Comparison of ENCODE assay signal across 8 cellular contexts in the genomic region with DNA sequence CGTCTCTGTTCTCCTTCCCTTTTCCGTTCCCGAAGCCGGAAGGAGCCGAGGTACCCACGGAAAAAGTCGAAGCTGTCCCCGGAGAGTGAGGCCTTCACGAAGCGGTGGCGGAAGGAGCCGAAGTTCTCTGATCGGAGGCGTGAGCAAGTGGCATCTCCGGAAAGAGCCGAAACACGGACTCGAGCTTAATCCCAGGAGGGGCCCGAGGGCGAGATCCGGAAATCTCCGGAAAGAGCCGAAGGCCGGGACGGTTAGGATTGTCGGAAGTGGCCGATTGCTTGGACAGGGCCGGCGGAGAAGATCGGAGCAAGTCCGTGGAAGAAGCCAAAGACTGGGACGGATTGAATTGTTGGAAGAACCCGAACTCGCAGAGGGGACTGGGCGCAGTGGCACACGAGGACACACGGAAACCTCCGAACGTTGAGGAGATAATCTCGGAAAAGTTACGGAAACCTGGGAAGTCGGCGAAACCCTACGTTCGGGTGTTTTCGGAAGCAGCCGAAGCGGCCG. TPM values are rescaled to one million over a fixed set of nuclear protein-coding genes. Genes with fewer than 3 reads are reported as not detected.
DNase-seq lines count a peak whose midpoint lies in the region; ATAC-seq, FAIRE-seq and TF ChIP-seq lines count a peak whose summit lies in the region.

No MANE protein-coding gene starts in this region.

- CTCF ChIA-PET in AG04449 (lab: Yijun Ruan, JAX) (interaction anchor here (0.6 to 3.3 kb wide), 12 partner anchors 9 to 150 kb away, joined by 3 to 31 read pairs (median 4); no protein-coding TSS in a partner anchor), activated B cell treated with CpG ODN at 0.5 μM for 24 hours (lab: Charles Lee) (interaction anchor here (0.9 to 1.6 kb wide), 7 partner anchors 17 to 74 kb away, joined by 3 to 7 read pairs (median 5); a partner anchor contains a TSS)

- peaks cover 0 to 3% of the 10 kb centered on the region in 2 donors for H3K36me3 ChIP-seq in small intestine (ENCODE audit: control insufficient read depth in 2 of 2, insufficient read depth in 2 of 2, low read length in 2 of 2)

- WGBS in small intestine, 3 donors, result 0 to 1% (median 0%) methylated on average over 48 to 49 of the region's 49 CpGs

- H3K4me1 Mint-ChIP-seq in activated B cell treated with CpG ODN at 0.5 μM for 24 hours (peaks cover 56% of the 10 kb centered on the region), immature natural killer cell (peaks cover 35 to 48% of the 10 kb centered on the region in 2 donors)

- H3K27me3 Mint-ChIP-seq in activated B cell treated with CpG ODN at 0.5 μM for 24 hours (no peaks in the 10 kb centered on the region), immature natural killer cell (ENCODE audit: low read depth in 3 of 3) (peaks cover 17 to 26% (median 26%) of the 10 kb centered on the region in 3 donors)

- DNase-seq in AG04449 (ENCODE audit: low read depth, low spot score) (peak; percentile 93), NCI-H226 (peak; percentile 98), activated B cell treated with CpG ODN at 0.5 μM for 24 hours (no peak), immature natural killer cell (peak; percentile 99 to 100 (median 100)), small intestine (peak; percentile 100)
- peak; percentile 100 for DNase-seq in central memory CD4-positive, alpha-beta T cell

- H3K4me3 Mint-ChIP-seq in activated B cell treated with CpG ODN at 0.5 μM for 24 hours (peak overlapping the region; percentile 95), immature natural killer cell (peak overlapping the region; percentile 92 to 99 (median 94))

- intact Hi-C loops in activated B cell treated with CpG ODN at 0.5 μM for 24 hours (cut with micrococcal nuclease), result loop anchor here (1.0 to 5.0 kb wide), 10 partner anchors 11 to 1787 kb away; a partner anchor contains a TSS

- FAIRE-seq in small intestine (lab: Jason Lieb, UNC), result peak; percentile 84

- H3K4me3 ChIP-seq in AG04449 (ENCODE audit: low read depth, low read length) (peak overlapping the region; percentile 68), small intestine (ENCODE audit: low read depth in 1 of 2, low read length in 2 of 2) (peak overlapping the region; percentile 50 to 79)

- peaks cover 6 to 7% of the 10 kb centered on the region in 2 donors for H3K4me1 ChIP-seq in small intestine (ENCODE audit: control insufficient read depth in 2 of 2, insufficient read depth in 1 of 2, low read depth in 1 of 2, low read length in 1 of 2)

- H3K27ac ChIP-seq in small intestine (ENCODE audit: low read depth in 1 of 2, low read length in 1 of 2), result peak overlapping the region; percentile 87 to 95

- no peaks in the 10 kb centered on the region for H3K9me3 ChIP-seq in small intestine (ENCODE audit: control insufficient read depth, low read depth)

- H3K27me3 ChIP-seq in small intestine (ENCODE audit: control insufficient read depth in 2 of 2, insufficient read depth in 2 of 2, low read length in 2 of 2), result no peaks in the 10 kb centered on the region

- no peaks in the 10 kb centered on the region for H3K9me3 Mint-ChIP-seq in activated B cell treated with CpG ODN at 0.5 μM for 24 hours
- no peaks in the 10 kb centered on the region for H3K9me3 Mint-ChIP-seq in immature natural killer cell

- POLR2A ChIA-PET in AG04449 (lab: Yijun Ruan, JAX) (interaction anchor here (0.7 to 1.5 kb wide), 5 partner anchors 11 to 167 kb away, joined by 3 to 11 read pairs (median 5); a partner anchor contains a TSS), activated B cell treated with CpG ODN at 0.5 μM for 24 hours (lab: Charles Lee) (interaction anchor here (0.5 to 2.5 kb wide), 42 partner anchors 9 to 1539 kb away, joined by 3 to 55 read pairs (median 5); a partner anchor contains a TSS)

- ATAC-seq in GM18909 (IDR thresholded peaks at IDR 0.05; ENCODE audit: poor library complexity, unreplicated experiment) (peak; percentile 62), HG03196 (IDR thresholded peaks at IDR 0.05; ENCODE audit: unreplicated experiment) (peak; percentile 62), activated B cell treated with CpG ODN at 0.5 μM for 24 hours (ENCODE audit: low read depth) (peak; percentile 77)

- peaks cover 49% of the 10 kb centered on the region for H3K36me3 Mint-ChIP-seq in activated B cell treated with CpG ODN at 0.5 μM for 24 hours (ENCODE audit: low read depth)
- H3K36me3 Mint-ChIP-seq in immature natural killer cell, result peaks cover 0 to 2% (median 0%) of the 10 kb centered on the region in 3 donors

- peak overlapping the region; percentile 98 for H3K27ac Mint-ChIP-seq in activated B cell treated with CpG ODN at 0.5 μM for 24 hours
- peak overlapping the region; percentile 94 to 99 (median 98) for H3K27ac Mint-ChIP-seq in immature natural killer cell

- TF ChIP-seq CTCF in AG04449 (IDR thresholded peaks at IDR 0.05; ENCODE audit: insufficient read depth, low read length, missing control alignments) (no peak), activated B cell treated with CpG ODN at 0.5 μM for 24 hours (IDR thresholded peaks at IDR 0.05) (no peak)

RNA-seq across cellular contexts. Expression of a gene that starts 0.5 kb away (rescaled TPM):
- 256 and 273 TPM in 2 replicates for total RNA-seq in activated B cell treated with CpG ODN at 0.5 μM for 24 hours
- polyA plus RNA-seq in immature natural killer cell (10 to 100 TPM in 1 of 3 donors, 1 to 10 TPM in 2; 3.1 to 17.0 (median 8.0) TPM), small intestine (100 to 1,000 TPM in 1 of 3 donors, 10 to 100 TPM in 2; 74.0 to 142 (median 89.2) TPM)

RNA-seq across cellular contexts. Expression of a gene that starts 6.4 kb away (rescaled TPM):
- total RNA-seq in activated B cell treated with CpG ODN at 0.5 μM for 24 hours, result 14.0 and 14.4 TPM in 2 replicates
- polyA plus RNA-seq in immature natural killer cell (1 to 10 TPM in 2 of 3 donors, not detected in 1; 1.1 to 1.7 TPM), small intestine (1 to 10 TPM; 2.5 to 6.5 (median 4.6) TPM)

RNA-seq across cellular contexts. Expression of a gene that starts 10.9 kb away (rescaled TPM):
- total RNA-seq in activated B cell treated with CpG ODN at 0.5 μM for 24 hours, result 42.7 and 46.5 TPM in 2 replicates
- 10 to 100 TPM in 2 of 3 donors, 1 to 10 TPM in 1; 8.4 to 24.9 (median 20.6) TPM for polyA plus RNA-seq in immature natural killer cell
- 10 to 100 TPM; 15.9 to 29.2 (median 17.7) TPM for polyA plus RNA-seq in small intestine

RNA-seq across cellular contexts. Expression of a gene that starts 13.6 kb away (rescaled TPM):
- 55.0 and 81.2 TPM in 2 replicates for total RNA-seq in activated B cell treated with CpG ODN at 0.5 μM for 24 hours
- 10 to 100 TPM in 2 of 3 donors, 1 to 10 TPM in 1; 9.6 to 27.8 (median 13.8) TPM for polyA plus RNA-seq in immature natural killer cell
- polyA plus RNA-seq in small intestine, result 10 to 100 TPM in 2 of 3 donors, 1 to 10 TPM in 1; 8.3 to 16.8 (median 16.3) TPM

RNA-seq across cellular contexts. Expression of a gene that starts 20.6 kb away (rescaled TPM):
- 56.6 and 65.2 TPM in 2 replicates for total RNA-seq in activated B cell treated with CpG ODN at 0.5 μM for 24 hours
- polyA plus RNA-seq in immature natural killer cell, result 10 to 100 TPM in 1 of 3 donors, 1 to 10 TPM in 2; 3.0 to 15.3 (median 3.7) TPM
- 100 to 1,000 TPM; 161 to 193 (median 175) TPM for polyA plus RNA-seq in small intestine

Comparison
In these comparisons a context has a peak if more than half of its experiments do, and no peak if none do; other contexts are left out.
1. RNA of a gene that starts 0.5 kb away (polyA plus RNA-seq): 74.0 to 142 TPM in small intestine; 3.1 to 17.0 TPM in immature natural killer cell; every median in the first group is over 4 times any median in the second.
2. Peak in every context shown above with its lines, with median percentiles within 50 percentile points of each other: ATAC-seq.